ENCODE assay signal across 18 cellular contexts in the genomic region with DNA sequence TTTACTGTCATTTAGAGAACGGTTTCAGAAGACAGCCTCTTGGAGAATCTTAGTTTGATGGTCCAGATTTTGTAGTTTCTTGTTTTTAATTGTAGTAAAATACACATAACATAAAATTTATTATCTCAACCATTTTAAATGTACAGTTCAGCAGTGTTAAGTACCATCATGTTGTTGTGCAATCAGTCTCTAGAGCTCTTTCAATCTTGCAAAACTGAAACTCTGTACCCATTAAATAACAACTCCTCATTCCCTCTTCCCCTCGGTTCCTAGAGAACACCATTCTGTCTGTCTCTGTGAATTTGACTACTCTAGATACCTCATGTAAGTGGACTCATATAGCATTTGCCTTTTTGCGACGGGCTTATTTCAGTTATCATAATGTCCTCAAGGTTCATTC.
"Had no signal": no experiment of that assay in that cellular context is flagged by ENCODE, and none has a peak within 500 bp of the region (broad histone marks: within the 10 kb centered on the region; RNA-seq: fewer than 3 reads in every experiment).

No MANE protein-coding gene starts in this region.

- H3K27ac ChIP-seq: ascending aorta, coronary artery, gastrocnemius medialis, heart left ventricle, tibial artery had no signal

- H3K36me3 ChIP-seq: ascending aorta, gastrocnemius medialis, heart left ventricle, tibial artery had no signal

- ATAC-seq: activated CD8-positive, alpha-beta T cell treated with anti-CD3 and anti-CD28 coated beads, Interleukin-2, amount 10 ng/mL, durations not matched to agents 7 days and 5 days; gastrocnemius medialis; heart left ventricle; left ventricle myocardium superior; mucosa of descending colon; stimulated activated naive CD8-positive, alpha-beta T cell treated with anti-CD3 and anti-CD28 coated beads, Interleukin-15, Interleukin-2, amounts not matched to agents 100 U/mL and 50 U/mL, for 24 hours had no signal

- H3K4me3 ChIP-seq: ascending aorta, coronary artery, gastrocnemius medialis, heart left ventricle, mucosa of descending colon, tibial artery had no signal

- H3K9me3 ChIP-seq: ascending aorta, mucosa of descending colon had no signal

- DNase-seq: activated CD4-positive, alpha-beta T cell treated with anti-CD3 and anti-CD28 coated beads for 48 hours; activated CD4-positive, CD25-positive, alpha-beta regulatory T cell; activated CD8-positive, alpha-beta T cell treated with anti-CD3 and anti-CD28 coated beads, Interleukin-2, amount 10 ng/mL, durations not matched to agents 7 days and 5 days; activated naive CD4-positive, alpha-beta T cell treated with anti-CD3 and anti-CD28 coated beads, Interleukin-2, amount 10 ng/mL, durations not matched to agents 7 days and 5 days; activated T-cell treated with anti-CD3 and anti-CD28 coated beads, Interleukin-2, amount 50 U/mL, for 24 hours; gastrocnemius medialis; heart left ventricle; left ventricle myocardium superior; mucosa of descending colon; naive B cell; stimulated activated CD4-positive, alpha-beta T cell treated with anti-CD3 and anti-CD28 coated beads, Interleukin-12 subunit alpha, Interleukin-12 subunit beta, amount 100 ng/mL, for 4 hours; stimulated activated CD4-positive, alpha-beta T cell treated with anti-CD3 and anti-CD28 coated beads, Interleukin-1b, Interleukin-23, amount 100 ng/mL, for 48 hours; stimulated activated naive CD8-positive, alpha-beta T cell treated with anti-CD3 and anti-CD28 coated beads, Interleukin-15, Interleukin-2, amounts not matched to agents 100 U/mL and 50 U/mL, for 24 hours; substantia nigra; T-helper 9 cell; tibial artery had no signal

- H3K27me3 ChIP-seq: ascending aorta had no signal

- H3K4me1 ChIP-seq: ascending aorta, gastrocnemius medialis, heart left ventricle, tibial artery had no signal
